ENCODE assay signal across 6 cellular contexts in genomic region chr12:57743769-57744168, GRCh38. TPM values are rescaled to one million over a fixed set of nuclear protein-coding genes. Genes with fewer than 3 reads are reported as not detected.
DNase-seq lines count a peak whose midpoint lies in the region.

No MANE protein-coding gene starts in this region.

- peaks cover 35% of the 10 kb centered on the region for H3K36me3 Mint-ChIP-seq in activated CD4-positive, alpha-beta T cell treated with anti-CD3 and anti-CD28 coated beads, Interleukin-2, amount 10 ng/mL, durations not matched to agents 24 days and 14 days (ENCODE audit: low read depth)

- H3K4me1 Mint-ChIP-seq in activated CD4-positive, alpha-beta T cell treated with anti-CD3 and anti-CD28 coated beads, Interleukin-2, amount 10 ng/mL, durations not matched to agents 24 days and 14 days = peaks cover 54% of the 10 kb centered on the region

- no peaks in the 10 kb centered on the region for H3K9me3 Mint-ChIP-seq in activated CD4-positive, alpha-beta T cell treated with anti-CD3 and anti-CD28 coated beads, Interleukin-2, amount 10 ng/mL, durations not matched to agents 24 days and 14 days

- no peak for DNase-seq in activated CD4-positive, alpha-beta T cell treated with anti-CD3 and anti-CD28 coated beads, Interleukin-2, amount 10 ng/mL, durations not matched to agents 24 days and 14 days
- DNase-seq in activated CD4-positive, alpha-beta T cell treated with anti-CD3 and anti-CD28 coated beads, Interleukin-2, amount 50 U/mL, for 4 hours = no peak
- DNase-seq in adipocyte (ENCODE audit: low read depth) = no peak
- DNase-seq in NCI-H146 (lab: John Stamatoyannopoulos, UW) = no peak
- no peak for DNase-seq in NCI-H1417 treated with DMSO at 0.1 percent for 48 hours (lab: John Stamatoyannopoulos, UW)

- intact Hi-C loops in activated CD4-positive, alpha-beta T cell treated with anti-CD3 and anti-CD28 coated beads, Interleukin-2, amount 10 ng/mL, durations not matched to agents 24 days and 14 days (cut with micrococcal nuclease) = loop anchor here (1.0 to 10.0 kb wide), 6 partner anchors 9 to 679 kb away; partner anchors contain the start of genes ARHGAP9, B4GALNT1 and CDK4

- H3K27me3 ChIP-seq in adipocyte (replicated peaks; ENCODE audit: control insufficient read depth, insufficient read depth, low read length) (peaks cover 27% of the 10 kb centered on the region), skeletal muscle satellite cell (ENCODE audit: control insufficient read depth, insufficient read depth, low read length) (peaks cover 36% of the 10 kb centered on the region)

- H3K4me3 ChIP-seq in adipocyte (ENCODE audit: low read length) (peak overlapping the region; percentile 98), skeletal muscle satellite cell (ENCODE audit: low read length) (peak overlapping the region; percentile 87)

- H3K4me2 ChIP-seq in skeletal muscle satellite cell (ENCODE audit: low read length) = no peak overlapping the region

- H3K9ac ChIP-seq in adipocyte (ENCODE audit: low read length) = peak overlapping the region; percentile 98
- H3K9ac ChIP-seq in skeletal muscle satellite cell (ENCODE audit: low read depth, low read length) = no peak overlapping the region

- no peaks in the 10 kb centered on the region for H3K27me3 Mint-ChIP-seq in activated CD4-positive, alpha-beta T cell treated with anti-CD3 and anti-CD28 coated beads, Interleukin-2, amount 10 ng/mL, durations not matched to agents 24 days and 14 days

- H3K4me3 Mint-ChIP-seq in activated CD4-positive, alpha-beta T cell treated with anti-CD3 and anti-CD28 coated beads, Interleukin-2, amount 10 ng/mL, durations not matched to agents 24 days and 14 days = peak overlapping the region; percentile 94

- H3K36me3 ChIP-seq in adipocyte (ENCODE audit: control insufficient read depth, insufficient read depth, low read length, severe bottlenecking) (peaks cover 28% of the 10 kb centered on the region), skeletal muscle satellite cell (ENCODE audit: insufficient read depth, low read length) (peaks cover 24% of the 10 kb centered on the region)

- H3K9me3 ChIP-seq in adipocyte (ENCODE audit: control insufficient read depth, low read length) (no peaks in the 10 kb centered on the region), skeletal muscle satellite cell (replicated peaks; ENCODE audit: low read length) (no peaks in the 10 kb centered on the region)

- H3K27ac Mint-ChIP-seq in activated CD4-positive, alpha-beta T cell treated with anti-CD3 and anti-CD28 coated beads, Interleukin-2, amount 10 ng/mL, durations not matched to agents 24 days and 14 days = peak overlapping the region; percentile 90

- H3K4me1 ChIP-seq in adipocyte (ENCODE audit: control insufficient read depth, insufficient read depth, low read length) (peaks cover 17% of the 10 kb centered on the region), skeletal muscle satellite cell (ENCODE audit: control insufficient read depth, insufficient read depth, low read length) (peaks cover 10% of the 10 kb centered on the region)

RNA-seq across cellular contexts. Expression of gene TSPAN31, which starts 1.1 kb away (rescaled TPM):
- total RNA-seq in activated CD4-positive, alpha-beta T cell treated with anti-CD3 and anti-CD28 coated beads, Interleukin-2, amount 10 ng/mL, durations not matched to agents 24 days and 14 days = 19.2 and 19.4 TPM in 2 replicates
- 31.4 and 38.4 TPM in 2 replicates for total RNA-seq in skeletal muscle satellite cell (2012; rRNA removed)

RNA-seq across cellular contexts. Expression of gene AGAP2, which starts 5.2 kb away (rescaled TPM):
- 27.1 and 28.2 TPM in 2 replicates for total RNA-seq in activated CD4-positive, alpha-beta T cell treated with anti-CD3 and anti-CD28 coated beads, Interleukin-2, amount 10 ng/mL, durations not matched to agents 24 days and 14 days
- total RNA-seq in skeletal muscle satellite cell (2012; rRNA removed) = 0.22 and 0.25 TPM in 2 replicates

RNA-seq across cellular contexts. Expression of gene CDK4, which starts 8.3 kb away (rescaled TPM):
- total RNA-seq in activated CD4-positive, alpha-beta T cell treated with anti-CD3 and anti-CD28 coated beads, Interleukin-2, amount 10 ng/mL, durations not matched to agents 24 days and 14 days = 240 and 248 TPM in 2 replicates
- 157 and 178 TPM in 2 replicates for total RNA-seq in skeletal muscle satellite cell (2012; rRNA removed)

RNA-seq across cellular contexts. Expression of gene MARCHF9, which starts 11.1 kb away (rescaled TPM):
- total RNA-seq in activated CD4-positive, alpha-beta T cell treated with anti-CD3 and anti-CD28 coated beads, Interleukin-2, amount 10 ng/mL, durations not matched to agents 24 days and 14 days = 21.6 and 22.7 TPM in 2 replicates
- 0.51 and 2.0 TPM in 2 replicates for total RNA-seq in skeletal muscle satellite cell (2012; rRNA removed)

RNA-seq across cellular contexts. Expression of gene CYP27B1, which starts 23.1 kb away (rescaled TPM):
- total RNA-seq in activated CD4-positive, alpha-beta T cell treated with anti-CD3 and anti-CD28 coated beads, Interleukin-2, amount 10 ng/mL, durations not matched to agents 24 days and 14 days = 12.3 and 12.7 TPM in 2 replicates
- 0.51 and 1.3 TPM in 2 replicates for total RNA-seq in skeletal muscle satellite cell (2012; rRNA removed)
